Comparison of ENCODE assay signal across 22 cellular contexts in the genomic region with DNA sequence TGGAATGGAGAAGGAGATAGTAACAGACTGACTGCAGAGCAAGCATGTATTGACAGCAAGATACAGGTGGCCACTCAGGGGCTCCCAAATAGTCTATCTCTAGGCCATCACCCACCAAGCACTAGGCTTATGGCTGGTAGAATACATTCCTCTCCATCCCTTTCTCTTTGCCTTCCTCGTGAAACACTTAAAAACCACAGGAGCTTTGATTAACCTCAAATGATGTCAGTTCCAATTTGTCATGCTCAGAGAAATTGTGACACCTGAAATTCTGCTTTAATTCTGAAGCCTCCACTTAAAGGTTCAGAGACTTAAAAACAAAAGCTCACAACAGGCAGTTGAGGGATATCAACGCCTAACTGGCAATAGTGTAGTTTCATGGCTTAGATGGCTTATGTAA.
"Had no signal": no experiment of that assay in that cellular context is flagged by ENCODE, and none has a peak within 500 bp of the region (broad histone marks: within the 10 kb centered on the region; RNA-seq: fewer than 3 reads in every experiment).

No MANE protein-coding gene starts in this region.

- H3K4me1 ChIP-seq: foreskin keratinocyte had no signal

- H3K9me3 ChIP-seq: left ventricle myocardium inferior, lower lobe of right lung, ovary, right atrium auricular region, stomach, thoracic aorta, transverse colon had no signal

- ATAC-seq: foreskin keratinocyte; left cardiac atrium; lower lobe of right lung; natural killer cell treated with Interleukin-12 subunit alpha and Interleukin-12 subunit beta and Interleukin-15 and Interleukin-18, amount 100 ng/mL, for 72 hours had no signal

- H3K4me2 ChIP-seq: hepatocyte, neural progenitor cell had no signal

- H3K79me2 ChIP-seq: hepatocyte had no signal

- H3K27me3 ChIP-seq: hepatocyte, neural progenitor cell, ovary, right atrium auricular region, stomach, transverse colon had no signal

- DNase-seq: effector CD4-positive, alpha-beta T cell; endodermal cell; erythroblast; foreskin keratinocyte; head of caudate nucleus; kidney; left cardiac atrium; left ventricle myocardium inferior; lower lobe of right lung; nucleus accumbens; ovary; small intestine; stimulated activated CD4-positive, alpha-beta T cell treated with anti-CD3 and anti-CD28 coated beads, Interleukin-12 subunit alpha, Interleukin-12 subunit beta, amount 100 ng/mL, for 4 hours; stimulated activated naive CD4-positive, alpha-beta T cell; stomach; substantia nigra; transverse colon had no signal

- H2AFZ ChIP-seq: hepatocyte, neural progenitor cell had no signal

- H3K4me3 ChIP-seq: hepatocyte, left ventricle myocardium inferior, lower lobe of right lung, neural progenitor cell, ovary, right atrium auricular region, stomach, thoracic aorta, transverse colon had no signal

- H3K9ac ChIP-seq: neural progenitor cell had no signal

- H3K27ac ChIP-seq: foreskin keratinocyte, hepatocyte, left ventricle myocardium inferior, lower lobe of right lung, neural progenitor cell, ovary, right atrium auricular region, stomach, thoracic aorta, transverse colon had no signal

- H3K36me3 ChIP-seq: left ventricle myocardium inferior, lower lobe of right lung, neural progenitor cell, ovary, right atrium auricular region, stomach, thoracic aorta, transverse colon had no signal
